1 cellular context compared by ENCODE assay signal in genomic region chr20:8399963-8400362, GRCh38.
TF ChIP-seq lines count a peak whose summit lies in the region.

No MANE protein-coding gene starts in this region.

TF ChIP-seq in SK-N-SH, 30 proteins besides CTCF, POLR2A, EP300 and RAD21 (continued from another document):
- TF ChIP-seq IRF3 (IDR thresholded peaks at IDR 0.05; ENCODE audit: low read depth, low read length) (no peak), FOXM1 (IDR thresholded peaks at IDR 0.05; ENCODE audit: low read depth) (no peak)
